ENCODE assay signal across 11 cellular contexts in genomic region chr7:74032191-74032490, GRCh38. TPM values are rescaled to one million over a fixed set of nuclear protein-coding genes. Genes with fewer than 3 reads are reported as not detected.
DNase-seq lines count a peak whose midpoint lies in the region; ATAC-seq and FAIRE-seq lines count a peak whose summit lies in the region.
"Had no signal": no experiment of that assay in that cellular context is flagged by ENCODE, and none has a peak within 500 bp of the region (broad histone marks: within the 10 kb centered on the region; RNA-seq: fewer than 3 reads in every experiment).

No MANE protein-coding gene starts in this region.

- peak; percentile 28 for DNase-seq in DMS53 (lab: John Stamatoyannopoulos, UW)
- DNase-seq in DMS53 treated with DMSO at 0.1 percent for 48 hours (lab: John Stamatoyannopoulos, UW; ENCODE audit: unreplicated experiment): no peak
- peak; percentile 30 for DNase-seq in dedifferentiated amniotic fluid mesenchymal stem cell (ENCODE audit: extremely low spot score)
- DNase-seq in midbrain (lab: John Stamatoyannopoulos, UW): peak; percentile 51
- DNase-seq in ureter (ENCODE audit: low spot score): peak; percentile 74
- DNase-seq in HTR-8/SVneo (ENCODE audit: insufficient read length, low spot score): no peak
- no peak for DNase-seq in inferior parietal cortex (ENCODE audit: extremely low spot score)
- DNase-seq: naive thymus-derived CD4-positive, alpha-beta T cell; NCI-H1694 treated with DMSO at 0.1 percent for 48 hours had no signal

- no peak for ATAC-seq in HG02588 (IDR thresholded peaks at IDR 0.05; ENCODE audit: unreplicated experiment)
- ATAC-seq: naive thymus-derived CD4-positive, alpha-beta T cell had no signal

- FAIRE-seq in HTR-8/SVneo (lab: Jason Lieb, UNC): no peak
- FAIRE-seq: colon had no signal

RNA-seq across cellular contexts. Expression of gene ELN, which starts 4.2 kb away (rescaled TPM):
- 31.9 TPM for total RNA-seq in ureter

RNA-seq across cellular contexts. Expression of gene LIMK1, which starts 51.5 kb away (rescaled TPM):
- 26.0 TPM for total RNA-seq in ureter

Comparison
In these comparisons a context has a peak if more than half of its experiments do, and no peak if none do; other contexts are left out.
1. DNase-seq: peak in DMS53 (single experiment), dedifferentiated amniotic fluid mesenchymal stem cell (single experiment), midbrain (single experiment) and ureter (single experiment); none in DMS53 treated with DMSO at 0.1 percent for 48 hours (single experiment), HTR-8/SVneo (single experiment) and inferior parietal cortex (single experiment).